ENCODE assay signal across 1 cellular context in the genomic region with DNA sequence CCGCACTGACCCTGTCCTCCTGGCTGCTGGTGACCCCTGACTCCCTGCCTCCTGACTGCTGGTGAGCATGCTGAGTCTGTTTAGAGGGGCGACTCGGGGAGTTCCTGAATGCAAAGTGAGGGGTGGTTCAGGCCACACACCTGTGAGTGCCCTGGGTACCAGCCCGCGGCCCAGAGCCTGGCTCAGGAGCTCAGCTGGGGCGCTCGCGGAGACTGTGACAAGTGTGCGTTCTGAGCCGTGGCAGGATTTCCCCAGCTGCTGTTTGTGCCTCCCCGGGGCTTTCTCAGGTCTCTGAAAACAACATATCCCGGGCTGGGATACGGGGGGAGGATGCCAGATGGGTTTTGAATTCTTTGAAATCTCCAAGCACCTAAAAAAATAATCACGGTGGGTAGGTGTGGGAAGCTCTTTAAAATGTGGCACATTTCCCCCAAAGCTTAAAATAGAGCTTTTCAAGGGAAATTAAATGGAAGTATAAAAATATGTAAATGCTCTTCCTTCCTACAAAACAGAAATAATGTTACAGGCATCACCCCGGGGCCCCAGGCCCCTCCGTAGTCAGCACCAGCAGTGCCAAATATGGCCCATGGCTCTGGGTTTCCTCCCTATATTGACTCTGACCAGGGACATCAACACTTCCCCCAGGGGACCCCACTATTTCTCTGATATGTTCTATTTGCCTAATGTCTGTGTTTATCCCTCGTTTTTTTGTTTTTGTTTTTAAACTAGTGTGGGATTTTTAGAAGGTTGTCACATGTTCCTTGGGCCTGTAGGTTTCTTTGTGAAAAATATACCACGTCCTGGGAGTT.
A peak's percentile ranks its signal among the peaks of the same experiment; 100 is the strongest.
TF ChIP-seq lines count a peak whose summit lies in the region.

No MANE protein-coding gene starts in this region.

TF ChIP-seq in GM12878, 131 proteins besides CTCF, POLR2A, EP300 and RAD21 (continued from another document):
- TF ChIP-seq BCL3 (IDR thresholded peaks at IDR 0.05; ENCODE audit: borderline replicate concordance, insufficient read depth, low read depth, low read length, poor library complexity, severe bottlenecking), result peak; percentile 52
- TF ChIP-seq CREM (IDR thresholded peaks at IDR 0.05; ENCODE audit: low read depth), result peak; percentile 41; the same call in 1 of the 2 replicates
- TF ChIP-seq SP1 (IDR thresholded peaks at IDR 0.05; ENCODE audit: low read depth, low read length), result no peak
- 0 out of 2 replicates have a peak, but pooled peaks have one; percentile 28 for TF ChIP-seq MEF2A (IDR thresholded peaks at IDR 0.05; ENCODE audit: insufficient read depth, low read depth, low read length)
- TF ChIP-seq ZNF384 (IDR thresholded peaks at IDR 0.05; ENCODE audit: borderline replicate concordance, low read depth, low read length), result no peak
- TF ChIP-seq STAT1 (conservative IDR thresholded peaks at IDR 0.05), result no peak
- TF ChIP-seq DPF2 (IDR thresholded peaks at IDR 0.05), result no peak
- no peak for TF ChIP-seq TCF7 (IDR thresholded peaks at IDR 0.05; ENCODE audit: borderline replicate concordance)
- 0 out of 2 replicates have a peak, but pooled peaks have one; percentile 47 for TF ChIP-seq GATAD2B (conservative IDR thresholded peaks at IDR 0.05; ENCODE audit: low read depth)
- TF ChIP-seq FOS (IDR thresholded peaks at IDR 0.05; ENCODE audit: borderline replicate concordance, extremely low read depth, insufficient read length), result no peak
- TF ChIP-seq, protein P1, sequence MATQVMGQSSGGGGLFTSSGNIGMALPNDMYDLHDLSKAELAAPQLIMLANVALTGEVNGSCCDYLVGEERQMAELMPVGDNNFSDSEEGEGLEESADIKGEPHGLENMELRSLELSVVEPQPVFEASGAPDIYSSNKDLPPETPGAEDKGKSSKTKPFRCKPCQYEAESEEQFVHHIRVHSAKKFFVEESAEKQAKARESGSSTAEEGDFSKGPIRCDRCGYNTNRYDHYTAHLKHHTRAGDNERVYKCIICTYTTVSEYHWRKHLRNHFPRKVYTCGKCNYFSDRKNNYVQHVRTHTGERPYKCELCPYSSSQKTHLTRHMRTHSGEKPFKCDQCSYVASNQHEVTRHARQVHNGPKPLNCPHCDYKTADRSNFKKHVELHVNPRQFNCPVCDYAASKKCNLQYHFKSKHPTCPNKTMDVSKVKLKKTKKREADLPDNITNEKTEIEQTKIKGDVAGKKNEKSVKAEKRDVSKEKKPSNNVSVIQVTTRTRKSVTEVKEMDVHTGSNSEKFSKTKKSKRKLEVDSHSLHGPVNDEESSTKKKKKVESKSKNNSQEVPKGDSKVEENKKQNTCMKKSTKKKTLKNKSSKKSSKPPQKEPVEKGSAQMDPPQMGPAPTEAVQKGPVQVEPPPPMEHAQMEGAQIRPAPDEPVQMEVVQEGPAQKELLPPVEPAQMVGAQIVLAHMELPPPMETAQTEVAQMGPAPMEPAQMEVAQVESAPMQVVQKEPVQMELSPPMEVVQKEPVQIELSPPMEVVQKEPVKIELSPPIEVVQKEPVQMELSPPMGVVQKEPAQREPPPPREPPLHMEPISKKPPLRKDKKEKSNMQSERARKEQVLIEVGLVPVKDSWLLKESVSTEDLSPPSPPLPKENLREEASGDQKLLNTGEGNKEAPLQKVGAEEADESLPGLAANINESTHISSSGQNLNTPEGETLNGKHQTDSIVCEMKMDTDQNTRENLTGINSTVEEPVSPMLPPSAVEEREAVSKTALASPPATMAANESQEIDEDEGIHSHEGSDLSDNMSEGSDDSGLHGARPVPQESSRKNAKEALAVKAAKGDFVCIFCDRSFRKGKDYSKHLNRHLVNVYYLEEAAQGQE (IDR thresholded peaks at IDR 0.05; ENCODE audit: low read depth, low read length), result no peak
- TF ChIP-seq ETV6 (conservative IDR thresholded peaks at IDR 0.05 in 1 of 2, IDR thresholded peaks at IDR 0.05 in 1 of 2; ENCODE audit: borderline replicate concordance in 1 of 2, low read depth in 1 of 2), result no peak
- TF ChIP-seq ZNF622 (IDR thresholded peaks at IDR 0.05), result no peak
- TF ChIP-seq NR2F1 (conservative IDR thresholded peaks at IDR 0.05), result peak; percentile 0
- no peak for TF ChIP-seq POLR2AphosphoS5 (IDR thresholded peaks at IDR 0.05; ENCODE audit: low read length)
- no peak for TF ChIP-seq HDAC2 (IDR thresholded peaks at IDR 0.05)
- no peak for TF ChIP-seq ZBED1 (IDR thresholded peaks at IDR 0.05; ENCODE audit: borderline replicate concordance)
- TF ChIP-seq STAT3 (IDR thresholded peaks at IDR 0.05; ENCODE audit: low read depth, low read length), result no peak
- TF ChIP-seq CEBPB (IDR thresholded peaks at IDR 0.05; ENCODE audit: borderline replicate concordance in 1 of 2, low read depth in 2 of 2, low read length in 2 of 2), result no peak
- no peak for TF ChIP-seq SPI1 (IDR thresholded peaks at IDR 0.05; ENCODE audit: borderline replicate concordance, insufficient read depth, low read depth, low read length)
- TF ChIP-seq CREB1 (IDR thresholded peaks at IDR 0.05; ENCODE audit: low read depth), result no peak
- TF ChIP-seq KAT2A (conservative IDR thresholded peaks at IDR 0.05; ENCODE audit: control insufficient read depth, low read depth, low read length), result no peak
- TF ChIP-seq TCF3 (IDR thresholded peaks at IDR 0.05; ENCODE audit: borderline replicate concordance, insufficient read depth, low read depth, low read length), result no peak
- no peak for TF ChIP-seq NFXL1 (IDR thresholded peaks at IDR 0.05; ENCODE audit: borderline replicate concordance)
- TF ChIP-seq MTA3 (IDR thresholded peaks at IDR 0.05; ENCODE audit: borderline replicate concordance, low read length), result no peak
- no peak for TF ChIP-seq SREBF2 (IDR thresholded peaks at IDR 0.05; ENCODE audit: low read length)
- no peak for TF ChIP-seq SMAD1 (IDR thresholded peaks at IDR 0.05; ENCODE audit: low read depth, partially characterized antibody)
- no peak for TF ChIP-seq PML (IDR thresholded peaks at IDR 0.05; ENCODE audit: low read length)
- TF ChIP-seq, protein P2, sequence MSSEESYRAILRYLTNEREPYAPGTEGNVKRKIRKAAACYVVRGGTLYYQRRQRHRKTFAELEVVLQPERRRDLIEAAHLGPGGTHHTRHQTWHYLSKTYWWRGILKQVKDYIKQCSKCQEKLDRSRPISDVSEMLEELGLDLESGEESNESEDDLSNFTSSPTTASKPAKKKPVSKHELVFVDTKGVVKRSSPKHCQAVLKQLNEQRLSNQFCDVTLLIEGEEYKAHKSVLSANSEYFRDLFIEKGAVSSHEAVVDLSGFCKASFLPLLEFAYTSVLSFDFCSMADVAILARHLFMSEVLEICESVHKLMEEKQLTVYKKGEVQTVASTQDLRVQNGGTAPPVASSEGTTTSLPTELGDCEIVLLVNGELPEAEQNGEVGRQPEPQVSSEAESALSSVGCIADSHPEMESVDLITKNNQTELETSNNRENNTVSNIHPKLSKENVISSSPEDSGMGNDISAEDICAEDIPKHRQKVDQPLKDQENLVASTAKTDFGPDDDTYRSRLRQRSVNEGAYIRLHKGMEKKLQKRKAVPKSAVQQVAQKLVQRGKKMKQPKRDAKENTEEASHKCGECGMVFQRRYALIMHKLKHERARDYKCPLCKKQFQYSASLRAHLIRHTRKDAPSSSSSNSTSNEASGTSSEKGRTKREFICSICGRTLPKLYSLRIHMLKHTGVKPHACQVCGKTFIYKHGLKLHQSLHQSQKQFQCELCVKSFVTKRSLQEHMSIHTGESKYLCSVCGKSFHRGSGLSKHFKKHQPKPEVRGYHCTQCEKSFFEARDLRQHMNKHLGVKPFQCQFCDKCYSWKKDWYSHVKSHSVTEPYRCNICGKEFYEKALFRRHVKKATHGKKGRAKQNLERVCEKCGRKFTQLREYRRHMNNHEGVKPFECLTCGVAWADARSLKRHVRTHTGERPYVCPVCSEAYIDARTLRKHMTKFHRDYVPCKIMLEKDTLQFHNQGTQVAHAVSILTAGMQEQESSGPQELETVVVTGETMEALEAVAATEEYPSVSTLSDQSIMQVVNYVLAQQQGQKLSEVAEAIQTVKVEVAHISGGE (CRISPR knock-in tag; IDR thresholded peaks at IDR 0.05), result no peak
- no peak for TF ChIP-seq JUND (IDR thresholded peaks at IDR 0.05; ENCODE audit: low read depth, low read length)
- TF ChIP-seq ZNF207 (IDR thresholded peaks at IDR 0.05; ENCODE audit: borderline replicate concordance), result no peak
- TF ChIP-seq, protein P3, sequence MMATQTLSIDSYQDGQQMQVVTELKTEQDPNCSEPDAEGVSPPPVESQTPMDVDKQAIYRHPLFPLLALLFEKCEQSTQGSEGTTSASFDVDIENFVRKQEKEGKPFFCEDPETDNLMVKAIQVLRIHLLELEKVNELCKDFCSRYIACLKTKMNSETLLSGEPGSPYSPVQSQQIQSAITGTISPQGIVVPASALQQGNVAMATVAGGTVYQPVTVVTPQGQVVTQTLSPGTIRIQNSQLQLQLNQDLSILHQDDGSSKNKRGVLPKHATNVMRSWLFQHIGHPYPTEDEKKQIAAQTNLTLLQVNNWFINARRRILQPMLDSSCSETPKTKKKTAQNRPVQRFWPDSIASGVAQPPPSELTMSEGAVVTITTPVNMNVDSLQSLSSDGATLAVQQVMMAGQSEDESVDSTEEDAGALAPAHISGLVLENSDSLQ (IDR thresholded peaks at IDR 0.05), result no peak
- no peak for TF ChIP-seq MYB (IDR thresholded peaks at IDR 0.05; ENCODE audit: borderline replicate concordance, low read depth, low read length)
- no peak for TF ChIP-seq SUPT20H (IDR thresholded peaks at IDR 0.05; ENCODE audit: borderline replicate concordance, control insufficient read depth, low read depth, low read length)
